8 cellular contexts compared by ENCODE assay signal in the genomic region with DNA sequence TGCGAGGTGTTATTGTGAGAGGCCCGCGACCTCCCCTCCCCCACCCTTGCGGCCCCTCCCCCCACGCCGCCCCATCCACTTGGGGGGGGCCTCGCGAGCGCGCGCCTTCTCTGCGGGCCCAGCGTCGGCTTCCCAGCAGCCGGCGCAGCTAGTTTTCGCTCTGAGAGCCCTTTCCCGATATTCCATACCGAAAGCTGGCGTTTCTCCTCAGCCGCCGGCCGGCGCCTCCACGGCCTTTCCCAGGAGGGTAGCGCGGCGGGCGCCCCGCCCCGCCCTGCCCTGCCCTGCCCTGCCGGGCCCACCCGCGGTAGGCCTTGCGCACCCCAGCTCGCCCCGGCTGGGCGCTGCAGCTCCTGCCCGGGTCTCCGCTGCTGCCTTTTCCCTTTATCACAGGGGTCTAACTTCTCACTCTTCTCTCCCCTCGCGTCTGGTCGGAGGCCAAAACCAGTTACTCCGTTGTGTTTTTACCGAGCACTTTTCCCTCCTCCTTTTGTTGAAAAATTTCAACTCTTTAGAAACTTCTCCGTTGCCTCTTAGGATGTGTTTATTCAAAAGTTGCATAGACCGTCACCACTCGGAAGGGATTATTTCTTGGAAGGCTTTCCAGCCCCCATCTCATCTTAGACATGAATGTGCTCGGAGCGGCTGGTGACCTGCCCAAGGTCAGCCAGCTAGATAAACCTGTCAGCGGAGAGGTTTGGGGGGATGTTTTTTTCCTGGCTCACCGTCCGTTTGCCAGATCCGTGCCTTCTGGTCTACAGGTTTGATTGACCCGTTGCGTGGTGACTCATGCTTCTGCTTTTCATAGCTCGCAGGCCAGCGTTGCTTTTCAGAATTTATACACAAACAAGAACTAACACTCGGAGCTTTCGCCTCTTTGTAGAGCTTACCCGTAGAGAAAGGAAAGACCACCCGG. TPM values are rescaled to one million over a fixed set of nuclear protein-coding genes. Genes with fewer than 3 reads are reported as not detected.
DNase-seq lines count a peak whose midpoint lies in the region; ATAC-seq, FAIRE-seq and TF ChIP-seq lines count a peak whose summit lies in the region.

No MANE protein-coding gene starts in this region.

- peak; percentile 93 for FAIRE-seq in GM12892 (lab: Jason Lieb, UNC)
- no peak for FAIRE-seq in H1 (lab: Jason Lieb, UNC)

- TF ChIP-seq CTCF in 22Rv1 (IDR thresholded peaks at IDR 0.05) (no peak), H1 (IDR thresholded peaks at IDR 0.05; ENCODE audit: control extremely low read depth in 1 of 3, insufficient read depth in 1 of 3, low read depth in 1 of 3, low read length in 3 of 3) (no peak), lung (IDR thresholded peaks at IDR 0.05; ENCODE audit: control extremely low read depth, extremely low read depth) (no peak)

- whole genome bisulfite sequencing in H1 (ENCODE audit: extremely low coverage in 1 of 2, insufficient coverage in 1 of 2, insufficient read length in 1 of 2, insufficient replicate concordance in 2 of 2, low coverage in 1 of 2, low lambda C conversion rate in 2 of 2, missing lambda C conversion rate in 1 of 2), 2 experiments: 3% methylated on average over 30 of the region's 62 CpGs; no CpG with 5 or more reads in 1 of the 2 experiments
- WGBS in lung, 2 donors: 0% methylated on average over 45 to 62 of the region's 62 CpGs

- CTCF ChIA-PET in activated CD4-positive, alpha-beta T cell treated with anti-CD3 and anti-CD28 coated beads, Interleukin-2, amount 10 ng/mL, durations not matched to agents 7 days and 5 days (lab: Charles Lee): interaction anchor here (1.0 to 2.4 kb wide), 10 partner anchors 21 to 402 kb away, joined by 3 to 13 read pairs (median 4); partner anchors contain the start of genes APOA5 and SIK3
- CTCF ChIA-PET in H1 (lab: Charles Lee; ENCODE audit: partially characterized antibody): interaction anchor here (0.6 to 2.7 kb wide), 17 partner anchors 10 to 354 kb away, joined by 3 to 11 read pairs (median 3); partner anchors contain the start of genes APOA5, SIDT2 and TAGLN

- H2BK12ac ChIP-seq in H1 (ENCODE audit: low read depth, low read length): no peak overlapping the region; the same call in 1 of the 2 replicates

- peak overlapping the region; percentile 85 for H3K27ac ChIP-seq in 22Rv1
- H3K27ac ChIP-seq in H1 (ENCODE audit: low read depth, low read length): peak overlapping the region; percentile 92; the same call in 1 of the 2 replicates
- H3K27ac ChIP-seq in lung (ENCODE audit: low read depth in 1 of 2, low read length in 1 of 2): peak overlapping the region; percentile 91 to 92

- H4K91ac ChIP-seq in H1 (replicated peaks; ENCODE audit: insufficient read length, low read length): peak overlapping the region; percentile 72

- H3K14ac ChIP-seq in H1 (ENCODE audit: insufficient read length): no peak overlapping the region

- peaks cover 15% of the 10 kb centered on the region for H3K23me2 ChIP-seq in H1 (ENCODE audit: low read depth, low read length)

- H4K8ac ChIP-seq in H1 (ENCODE audit: extremely low read depth, insufficient read depth, low read length): peak overlapping the region; percentile 97

- H4K5ac ChIP-seq in H1 (ENCODE audit: insufficient read length, low read depth, low read length): peak overlapping the region; percentile 99

- peaks cover 36% of the 10 kb centered on the region for H3K36me3 Mint-ChIP-seq in activated CD4-positive, alpha-beta T cell treated with anti-CD3 and anti-CD28 coated beads, Interleukin-2, amount 10 ng/mL, durations not matched to agents 7 days and 5 days (ENCODE audit: low read depth)

- H3K4me1 Mint-ChIP-seq in activated CD4-positive, alpha-beta T cell treated with anti-CD3 and anti-CD28 coated beads, Interleukin-2, amount 10 ng/mL, durations not matched to agents 7 days and 5 days: peaks cover 47% of the 10 kb centered on the region

- no peak for TF ChIP-seq RAD21 in H1 (IDR thresholded peaks at IDR 0.05 in 1 of 2, conservative IDR thresholded peaks at IDR 0.05 in 1 of 2; ENCODE audit: low read depth in 2 of 2, low read length in 2 of 2)

- H4K20me1 ChIP-seq in H1 (replicated peaks in 1 of 2; ENCODE audit: control insufficient read depth in 1 of 2, insufficient read depth in 2 of 2, low read length in 2 of 2): peaks cover 8 to 9% of the 10 kb centered on the region in 2 experiments

- TF ChIP-seq EP300 in H1 (IDR thresholded peaks at IDR 0.05; ENCODE audit: borderline replicate concordance in 1 of 2, low read depth in 2 of 2, low read length in 2 of 2): no peak

- peak overlapping the region; percentile 13 for H3K56ac ChIP-seq in H1 (replicated peaks; ENCODE audit: insufficient read length, low read depth, low read length)

- no peak overlapping the region for H2BK20ac ChIP-seq in H1 (ENCODE audit: low read length)

- peaks cover 2% of the 10 kb centered on the region for H3K9me3 Mint-ChIP-seq in activated CD4-positive, alpha-beta T cell treated with anti-CD3 and anti-CD28 coated beads, Interleukin-2, amount 10 ng/mL, durations not matched to agents 7 days and 5 days

- H3K18ac ChIP-seq in H1 (ENCODE audit: extremely low read depth, low read length): peak overlapping the region; percentile 78

- peak overlapping the region; percentile 81 for H3K4ac ChIP-seq in H1 (replicated peaks; ENCODE audit: insufficient read length, low read depth, low read length)

- peak overlapping the region; percentile 98 for H3K4me3 Mint-ChIP-seq in activated CD4-positive, alpha-beta T cell treated with anti-CD3 and anti-CD28 coated beads, Interleukin-2, amount 10 ng/mL, durations not matched to agents 7 days and 5 days

- peaks cover 22% of the 10 kb centered on the region for H3K27me3 Mint-ChIP-seq in activated CD4-positive, alpha-beta T cell treated with anti-CD3 and anti-CD28 coated beads, Interleukin-2, amount 10 ng/mL, durations not matched to agents 7 days and 5 days

- peak overlapping the region; percentile 85 to 93 (median 86) for H3K9ac ChIP-seq in H1 (replicated peaks in 1 of 4; ENCODE audit: extremely low read depth in 1 of 4, low read depth in 3 of 4, low read length in 3 of 4)

- no peaks in the 10 kb centered on the region for H3K27me3 ChIP-seq in H1 (replicated peaks in 1 of 4; ENCODE audit: control insufficient read depth in 3 of 4, extremely low read depth in 1 of 4, insufficient read depth in 3 of 4, low read length in 3 of 4)
- no peaks in the 10 kb centered on the region for H3K27me3 ChIP-seq in lung (ENCODE audit: control insufficient read depth, insufficient read depth)

- H3K36me3 ChIP-seq in H1 (ENCODE audit: control insufficient read depth in 2 of 4, insufficient read depth in 4 of 4, low read length in 3 of 4): peaks cover 2 to 34% (median 3%) of the 10 kb centered on the region in 4 experiments; a peak in 6 of 8 replicates
- H3K36me3 ChIP-seq in lung (ENCODE audit: control insufficient read depth in 2 of 2, insufficient read depth in 2 of 2, low read length in 2 of 2): peaks cover 5% of the 10 kb centered on the region in 2 donors

- no peak overlapping the region for H2BK120ac ChIP-seq in H1 (replicated peaks; ENCODE audit: low read depth, low read length)

- ATAC-seq in HG02678 (IDR thresholded peaks at IDR 0.05; ENCODE audit: unreplicated experiment) (peak; percentile 43), lung (ENCODE audit: insufficient read depth, low FRiP score) (peak; percentile 72)

- H3K9me3 ChIP-seq in H1 (ENCODE audit: insufficient read depth in 2 of 2, low read depth in 1 of 2, low read length in 1 of 2) (no peaks in the 10 kb centered on the region), lung (ENCODE audit: control insufficient read depth in 2 of 2, insufficient read depth in 1 of 2, low read length in 1 of 2) (no peaks in the 10 kb centered on the region)

- POLR2A ChIA-PET in activated CD4-positive, alpha-beta T cell treated with anti-CD3 and anti-CD28 coated beads, Interleukin-2, amount 10 ng/mL, durations not matched to agents 7 days and 5 days (lab: Charles Lee): interaction anchor here (1.0 kb wide), 1 partner anchor 87 kb away, joined by 5 read pairs; the partner anchor contains the start of gene PCSK7
- POLR2A ChIA-PET in H1 (lab: Charles Lee; ENCODE audit: partially characterized antibody): interaction anchor here (0.6 to 4.1 kb wide), 37 partner anchors 11 to 566 kb away, joined by 3 to 30 read pairs (median 3); partner anchors contain the start of genes APOA1, PCSK7, RNF214 and SIDT2

- DNase-seq in GM12892 (ENCODE audit: insufficient read length) (peak; percentile 58), MV-4-11 (lab: John Stamatoyannopoulos, UW) (peak; percentile 81), H1 (ENCODE audit: low read depth in 1 of 2, low spot score in 2 of 2) (no peak), lung (ENCODE audit: low spot score) (peak; percentile 68)
- DNase-seq in activated CD4-positive, alpha-beta T cell treated with anti-CD3 and anti-CD28 coated beads, Interleukin-2, amount 10 ng/mL, durations not matched to agents 7 days and 5 days: peak; percentile 34
- DNase-seq in stimulated activated naive CD4-positive, alpha-beta T cell treated with Interleukin-2 at 50 U/mL for 16 hours (lab: John Stamatoyannopoulos, UW): peak; percentile 20

- H2BK15ac ChIP-seq in H1 (ENCODE audit: low read length): no peak overlapping the region

- peaks cover 2% of the 10 kb centered on the region for H3K79me1 ChIP-seq in H1 (ENCODE audit: low read depth, low read length)

- TF ChIP-seq POLR2A in GM12892 (IDR thresholded peaks at IDR 0.05; ENCODE audit: low read depth, low read length) (no peak), H1 (IDR thresholded peaks at IDR 0.05; ENCODE audit: control extremely low read depth in 1 of 2, low read depth in 2 of 2, low read length in 2 of 2) (peak in 1 of 2 experiments; percentile 40; a peak in 1 of 3 replicates)

- H2BK5ac ChIP-seq in H1 (ENCODE audit: low read depth, low read length): peak overlapping the region; percentile 93

- H3K4me1 ChIP-seq in H1 (replicated peaks in 1 of 4; ENCODE audit: control insufficient read depth in 3 of 4, insufficient read depth in 4 of 4, low read length in 3 of 4): peaks cover 0 to 11% (median 6%) of the 10 kb centered on the region in 4 experiments; a peak in 5 of 7 replicates
- H3K4me1 ChIP-seq in lung (ENCODE audit: control insufficient read depth in 2 of 2, insufficient read depth in 2 of 2, low read length in 2 of 2): peaks cover 4 to 5% of the 10 kb centered on the region in 2 donors

- H3K23ac ChIP-seq in H1 (ENCODE audit: insufficient read length): no peak overlapping the region

- H3K4me3 ChIP-seq in H1 (ENCODE audit: extremely low read depth in 1 of 4, insufficient read depth in 2 of 4, low read depth in 3 of 4, low read length in 4 of 4): peak overlapping the region; percentile 88 to 99 (median 92)
- H3K4me3 ChIP-seq in lung: peak overlapping the region; percentile 91

- H3K27ac Mint-ChIP-seq in activated CD4-positive, alpha-beta T cell treated with anti-CD3 and anti-CD28 coated beads, Interleukin-2, amount 10 ng/mL, durations not matched to agents 7 days and 5 days: peak overlapping the region; percentile 90

- peak overlapping the region; percentile 82; the same call in 1 of the 2 replicates for H2AK5ac ChIP-seq in H1 (ENCODE audit: low read depth, low read length)

- H2AFZ ChIP-seq in H1 (ENCODE audit: low read length): no peak overlapping the region

- H3K79me2 ChIP-seq in H1 (ENCODE audit: control insufficient read depth in 1 of 2, insufficient read depth in 2 of 2, low read length in 2 of 2): peaks cover 47 to 53% of the 10 kb centered on the region in 2 experiments

- peak overlapping the region; percentile 91 to 100 for H3K4me2 ChIP-seq in H1 (ENCODE audit: insufficient read depth in 1 of 2, low read depth in 2 of 2, low read length in 2 of 2)

RNA-seq across cellular contexts. Expression of gene PAFAH1B2, which starts 0.6 kb away (rescaled TPM):
- polyA plus RNA-seq in GM12892 (2012; ENCODE audit: missing spikeins): 22.2 TPM
- 10 to 100 TPM; 48.4 to 52.1 TPM for total RNA-seq in activated CD4-positive, alpha-beta T cell treated with anti-CD3 and anti-CD28 coated beads, Interleukin-2, amount 10 ng/mL, durations not matched to agents 7 days and 5 days
- total RNA-seq in H1 (2021; fragmentation: NEBNext Ultra II Directional; extraction: Animal tissue kit (Norgen Biotek cat#: 25700)): 151 and 161 TPM in 2 replicates
- polyA plus RNA-seq in H1 (2011; rRNA removed) (26.2 and 38.2 TPM in 2 replicates), lung (10 to 100 TPM; 22.2 to 23.8 TPM)
- polyA plus RNA-seq in H1 (2011; cell fraction: cytosol; rRNA removed): 38.1 TPM
- 26.6 TPM for polyA plus RNA-seq in H1 (2011; cell fraction: nucleus; rRNA removed)
- 59.5 to 77.0 TPM (median 64.7 TPM) in 4 replicates for polyA plus RNA-seq in H1 (2012, experiment 1 of 2)
- 19.8 TPM for polyA plus RNA-seq in H1 (2012, experiment 2 of 2)
- 66.1 TPM for polyA plus RNA-seq in H1 (2013, experiment 1 of 2)
- 68.8 TPM for polyA plus RNA-seq in H1 (2013, experiment 2 of 2)
- 256 and 265 TPM in 2 replicates for polyA minus RNA-seq in H1 (2011; rRNA and poly(A)+ RNA removed)
- polyA minus RNA-seq in H1 (2011; cell fraction: cytosol; rRNA and poly(A)+ RNA removed): 130 TPM
- 53.9 TPM for polyA minus RNA-seq in H1 (2011; cell fraction: nucleus; rRNA and poly(A)+ RNA removed)
- 10 to 100 TPM; 70.7 to 73.1 TPM for total RNA-seq in lung

RNA-seq across cellular contexts. Expression of gene SIDT2, which starts 33.8 kb away (rescaled TPM):
- polyA plus RNA-seq in GM12892 (2012; ENCODE audit: missing spikeins): 13.6 TPM
- 10 to 100 TPM; 28.6 to 30.9 TPM for total RNA-seq in activated CD4-positive, alpha-beta T cell treated with anti-CD3 and anti-CD28 coated beads, Interleukin-2, amount 10 ng/mL, durations not matched to agents 7 days and 5 days
- 14.6 and 18.5 TPM in 2 replicates for total RNA-seq in H1 (2021; fragmentation: NEBNext Ultra II Directional; extraction: Animal tissue kit (Norgen Biotek cat#: 25700))
- polyA plus RNA-seq in H1 (2011; rRNA removed) (21.1 and 26.7 TPM in 2 replicates), lung (10 to 100 TPM; 31.4 to 45.4 TPM)
- 15.5 TPM for polyA plus RNA-seq in H1 (2011; cell fraction: cytosol; rRNA removed)
- polyA plus RNA-seq in H1 (2011; cell fraction: nucleus; rRNA removed): 85.9 TPM
- 13.3 to 18.4 TPM (median 14.8 TPM) in 4 replicates for polyA plus RNA-seq in H1 (2012, experiment 1 of 2)
- 12.4 TPM for polyA plus RNA-seq in H1 (2012, experiment 2 of 2)
- 15.5 TPM for polyA plus RNA-seq in H1 (2013, experiment 1 of 2)
- polyA plus RNA-seq in H1 (2013, experiment 2 of 2): 14.7 TPM
- 27.2 and 33.9 TPM in 2 replicates for polyA minus RNA-seq in H1 (2011; rRNA and poly(A)+ RNA removed)
- polyA minus RNA-seq in H1 (2011; cell fraction: cytosol; rRNA and poly(A)+ RNA removed): 12.8 TPM
- polyA minus RNA-seq in H1 (2011; cell fraction: nucleus; rRNA and poly(A)+ RNA removed): 35.6 TPM
- 10 to 100 TPM; 25.4 to 84.8 TPM for total RNA-seq in lung

RNA-seq across cellular contexts. Expression of gene SIK3, which starts 46.5 kb away (rescaled TPM):
- 17.6 TPM for polyA plus RNA-seq in GM12892 (2012; ENCODE audit: missing spikeins)
- 10 to 100 TPM; 37.5 to 39.6 TPM for total RNA-seq in activated CD4-positive, alpha-beta T cell treated with anti-CD3 and anti-CD28 coated beads, Interleukin-2, amount 10 ng/mL, durations not matched to agents 7 days and 5 days
- total RNA-seq in H1 (2021; fragmentation: NEBNext Ultra II Directional; extraction: Animal tissue kit (Norgen Biotek cat#: 25700)): 32.1 and 32.6 TPM in 2 replicates
- polyA plus RNA-seq in H1 (2011; rRNA removed): 18.3 and 19.9 TPM in 2 replicates
- polyA plus RNA-seq in H1 (2011; cell fraction: cytosol; rRNA removed): 12.0 TPM
- polyA plus RNA-seq in H1 (2011; cell fraction: nucleus; rRNA removed): 29.2 TPM
- polyA plus RNA-seq in H1 (2012, experiment 1 of 2): 15.5 to 19.3 TPM (median 18.7 TPM) in 4 replicates
- polyA plus RNA-seq in H1 (2012, experiment 2 of 2): 6.3 TPM
- polyA plus RNA-seq in H1 (2013, experiment 1 of 2): 10.8 TPM
- polyA plus RNA-seq in H1 (2013, experiment 2 of 2): 10.3 TPM
- 20.9 and 24.9 TPM in 2 replicates for polyA minus RNA-seq in H1 (2011; rRNA and poly(A)+ RNA removed)
- polyA minus RNA-seq in H1 (2011; cell fraction: cytosol; rRNA and poly(A)+ RNA removed): 19.3 TPM
- 42.0 TPM for polyA minus RNA-seq in H1 (2011; cell fraction: nucleus; rRNA and poly(A)+ RNA removed)
- total RNA-seq in lung: 10 to 100 TPM; 42.3 to 43.4 TPM
- polyA plus RNA-seq in lung: 10 to 100 TPM in 1 of 2 donors, 1 to 10 TPM in 1; 9.0 to 16.8 TPM

RNA-seq across cellular contexts. Expression of gene TAGLN, which starts 54.4 kb away (rescaled TPM):
- 4.5 TPM for polyA plus RNA-seq in GM12892 (2012; ENCODE audit: missing spikeins)
- total RNA-seq in activated CD4-positive, alpha-beta T cell treated with anti-CD3 and anti-CD28 coated beads, Interleukin-2, amount 10 ng/mL, durations not matched to agents 7 days and 5 days: 1 to 10 TPM; 2.0 to 3.1 TPM
- 300 and 301 TPM in 2 replicates for total RNA-seq in H1 (2021; fragmentation: NEBNext Ultra II Directional; extraction: Animal tissue kit (Norgen Biotek cat#: 25700))
- 140 and 150 TPM in 2 replicates for polyA plus RNA-seq in H1 (2011; rRNA removed)
- 178 TPM for polyA plus RNA-seq in H1 (2011; cell fraction: cytosol; rRNA removed)
- polyA plus RNA-seq in H1 (2011; cell fraction: nucleus; rRNA removed): 132 TPM
- polyA plus RNA-seq in H1 (2012, experiment 1 of 2): 186 to 274 TPM (median 201 TPM) in 4 replicates
- 415 TPM for polyA plus RNA-seq in H1 (2012, experiment 2 of 2)
- polyA plus RNA-seq in H1 (2013, experiment 1 of 2): 193 TPM
- 186 TPM for polyA plus RNA-seq in H1 (2013, experiment 2 of 2)
- 97.7 and 118 TPM in 2 replicates for polyA minus RNA-seq in H1 (2011; rRNA and poly(A)+ RNA removed)
- polyA minus RNA-seq in H1 (2011; cell fraction: cytosol; rRNA and poly(A)+ RNA removed): 36.1 TPM
- polyA minus RNA-seq in H1 (2011; cell fraction: nucleus; rRNA and poly(A)+ RNA removed): 59.7 TPM
- total RNA-seq in lung: 100 to 1,000 TPM; 172 to 505 TPM
- 100 to 1,000 TPM; 534 to 683 TPM for polyA plus RNA-seq in lung

Comparison
In these comparisons a context has a peak if more than half of its experiments do, and no peak if none do; other contexts are left out.
1. DNase-seq: peak in GM12892 (single experiment), MV-4-11 (single experiment), activated CD4-positive, alpha-beta T cell treated with anti-CD3 and anti-CD28 coated beads, Interleukin-2, amount 10 ng/mL, durations not matched to agents 7 days and 5 days (single experiment), lung (single experiment) and stimulated activated naive CD4-positive, alpha-beta T cell treated with Interleukin-2 at 50 U/mL for 16 hours (single experiment); none in H1 (0 of 2).
2. Peak in every context shown above with its lines, with median percentiles within 50 percentile points of each other: H3K27ac ChIP-seq.